9 cellular contexts compared by ENCODE assay signal in the genomic region with DNA sequence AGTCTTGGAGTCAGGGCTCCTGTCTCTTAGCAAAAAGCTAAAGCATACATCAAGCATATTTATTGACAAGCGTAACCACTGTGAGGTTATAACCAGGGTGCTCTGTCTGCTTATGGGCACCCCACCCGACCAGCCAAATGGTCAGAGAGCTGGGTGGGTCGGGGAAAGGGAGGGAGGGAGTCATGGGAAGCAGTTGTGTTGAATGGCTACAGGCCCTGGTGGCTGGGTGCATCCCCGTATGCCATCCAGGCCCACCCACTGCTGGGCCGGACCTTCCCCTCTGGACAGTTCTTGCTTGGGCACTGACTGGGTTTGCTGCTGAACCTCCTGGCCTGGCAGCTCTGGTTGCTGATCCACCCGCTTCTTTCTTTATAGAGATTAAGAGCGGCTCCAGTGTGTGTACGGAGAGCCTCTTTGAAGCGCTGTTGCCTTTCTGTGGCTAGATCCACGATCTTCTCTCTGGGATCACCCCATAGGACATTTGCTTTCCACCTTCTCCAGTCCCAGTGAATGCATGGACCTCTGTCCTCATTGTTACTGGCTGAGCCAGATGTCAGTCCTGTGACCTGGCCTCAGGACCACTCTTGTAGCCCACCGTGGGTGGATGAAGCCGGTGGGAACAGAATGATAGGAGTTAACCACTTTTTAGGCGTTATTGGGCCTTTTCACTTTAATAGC.
A peak's percentile ranks its signal among the peaks of the same experiment; 100 is the strongest.
DNase-seq lines count a peak whose midpoint lies in the region; ATAC-seq and FAIRE-seq lines count a peak whose summit lies in the region.
"Had no signal": no experiment of that assay in that cellular context is flagged by ENCODE, and none has a peak within 500 bp of the region (broad histone marks: within the 10 kb centered on the region; RNA-seq: fewer than 3 reads in every experiment).

No MANE protein-coding gene starts in this region.

- peak; percentile 95 for FAIRE-seq in HTR-8/SVneo (lab: Jason Lieb, UNC)

- no peaks in the 10 kb centered on the region for H3K9me3 Mint-ChIP-seq in activated naive CD8-positive, alpha-beta T cell (ENCODE audit: low read depth)
- no peaks in the 10 kb centered on the region for H3K9me3 Mint-ChIP-seq in stimulated activated naive B cell treated with anti-CD40 and anti-IgM and Interleukin-4, amounts not matched to agents 10 μg/mL and 1 μg/mL and 100 μg/mL, for 72 hours

- H3K27me3 Mint-ChIP-seq in activated naive CD8-positive, alpha-beta T cell = no peaks in the 10 kb centered on the region
- no peaks in the 10 kb centered on the region for H3K27me3 Mint-ChIP-seq in stimulated activated naive B cell treated with anti-CD40 and anti-IgM and Interleukin-4, amounts not matched to agents 10 μg/mL and 1 μg/mL and 100 μg/mL, for 72 hours

- no peak for ATAC-seq in stimulated activated naive B cell treated with anti-CD40 and anti-IgM and Interleukin-4, amounts not matched to agents 10 μg/mL and 1 μg/mL and 100 μg/mL, for 72 hours (replicated peaks)
- ATAC-seq in GM19397 (IDR thresholded peaks at IDR 0.05; ENCODE audit: unreplicated experiment) = no peak

- DNase-seq in HTR-8/SVneo (ENCODE audit: insufficient read length, low spot score) = peak; percentile 78
- peak; percentile 53 for DNase-seq in islet precursor cell
- no peak for DNase-seq in stimulated activated naive B cell treated with anti-CD40 and anti-IgM and Interleukin-4, amounts not matched to agents 10 μg/mL and 1 μg/mL and 100 μg/mL, for 72 hours
- no peak for DNase-seq in NCI-H187 (lab: John Stamatoyannopoulos, UW)
- no peak for DNase-seq in AG20443 (ENCODE audit: low spot score)
- DNase-seq in OCI-M2 (lab: John Stamatoyannopoulos, UW; ENCODE audit: unreplicated experiment) = no peak
- DNase-seq: midbrain had no signal

- peak overlapping the region; percentile 81 for H3K27ac Mint-ChIP-seq in activated naive CD8-positive, alpha-beta T cell
- peak overlapping the region; percentile 88 for H3K27ac Mint-ChIP-seq in stimulated activated naive B cell treated with anti-CD40 and anti-IgM and Interleukin-4, amounts not matched to agents 10 μg/mL and 1 μg/mL and 100 μg/mL, for 72 hours

- H3K4me3 Mint-ChIP-seq in activated naive CD8-positive, alpha-beta T cell = no peak overlapping the region
- peak overlapping the region in 1 of 2 donors; percentile 30 for H3K4me3 Mint-ChIP-seq in stimulated activated naive B cell treated with anti-CD40 and anti-IgM and Interleukin-4, amounts not matched to agents 10 μg/mL and 1 μg/mL and 100 μg/mL, for 72 hours

- peaks cover 50% of the 10 kb centered on the region for H3K4me1 Mint-ChIP-seq in activated naive CD8-positive, alpha-beta T cell (ENCODE audit: low read depth)
- H3K4me1 Mint-ChIP-seq in stimulated activated naive B cell treated with anti-CD40 and anti-IgM and Interleukin-4, amounts not matched to agents 10 μg/mL and 1 μg/mL and 100 μg/mL, for 72 hours = peaks cover 56 to 85% of the 10 kb centered on the region in 2 donors

- H3K36me3 Mint-ChIP-seq in activated naive CD8-positive, alpha-beta T cell = peaks cover 4% of the 10 kb centered on the region
- H3K36me3 Mint-ChIP-seq in stimulated activated naive B cell treated with anti-CD40 and anti-IgM and Interleukin-4, amounts not matched to agents 10 μg/mL and 1 μg/mL and 100 μg/mL, for 72 hours = peaks cover 15 to 26% of the 10 kb centered on the region in 2 donors

Comparison
In these comparisons a context has a peak if more than half of its experiments do, and no peak if none do; other contexts are left out.
1. DNase-seq: peak in HTR-8/SVneo (single experiment) and islet precursor cell (single experiment); none in stimulated activated naive B cell treated with anti-CD40 and anti-IgM and Interleukin-4, amounts not matched to agents 10 μg/mL and 1 μg/mL and 100 μg/mL, for 72 hours (single experiment), NCI-H187 (0 of 2), AG20443 (single experiment) and OCI-M2 (single experiment).